9 cellular contexts compared by ENCODE assay signal in genomic region chr14:102900631-102901571, GRCh38. TPM values are rescaled to one million over a fixed set of nuclear protein-coding genes. Genes with fewer than 3 reads are reported as not detected.
DNase-seq lines count a peak whose midpoint lies in the region; ATAC-seq and TF ChIP-seq lines count a peak whose summit lies in the region.
"Had no signal": no experiment of that assay in that cellular context is flagged by ENCODE, and none has a peak within 500 bp of the region (broad histone marks: within the 10 kb centered on the region; RNA-seq: fewer than 3 reads in every experiment).

No MANE protein-coding gene starts in this region.

- ATAC-seq in GM18519 (IDR thresholded peaks at IDR 0.05; ENCODE audit: low FRiP score, unreplicated experiment) (peak; percentile 29), GM21515 (IDR thresholded peaks at IDR 0.05; ENCODE audit: unreplicated experiment) (peak; percentile 47), HG03469 (IDR thresholded peaks at IDR 0.05; ENCODE audit: unreplicated experiment) (peak; percentile 23), mucosa of descending colon (peak; percentile 47)

- H3K27ac ChIP-seq in effector memory CD4-positive, alpha-beta T cell (ENCODE audit: insufficient read depth, low read length, poor library complexity, severe bottlenecking) = no peak overlapping the region
- no peak overlapping the region for H3K27ac ChIP-seq in suprapubic skin

- DNase-seq in mucosa of descending colon (no peak), NCI-H226 (no peak), suprapubic skin (ENCODE audit: low spot score in 2 of 2) (no peak), HuH-7.5 (ENCODE audit: low spot score) (no peak)
- DNase-seq in effector memory CD4-positive, alpha-beta T cell = no peak

- H3K4me3 ChIP-seq in mucosa of descending colon (no peak overlapping the region), suprapubic skin (no peak overlapping the region)
- H3K4me3 ChIP-seq in effector memory CD4-positive, alpha-beta T cell (ENCODE audit: insufficient read depth, low read depth, low read length, poor library complexity, severe bottlenecking) = no peak overlapping the region

- no peak for TF ChIP-seq EP300 in suprapubic skin (IDR thresholded peaks at IDR 0.05)

- TF ChIP-seq CTCF in mucosa of descending colon (IDR thresholded peaks at IDR 0.05) (no peak), suprapubic skin (IDR thresholded peaks at IDR 0.05) (no peak)

- TF ChIP-seq POLR2A in suprapubic skin (IDR thresholded peaks at IDR 0.05) = no peak

- WGBS in suprapubic skin = 86% methylated on average over 39 of the region's 39 CpGs

- H3K9me3 ChIP-seq in mucosa of descending colon = no peaks in the 10 kb centered on the region
- no peaks in the 10 kb centered on the region for H3K9me3 ChIP-seq in effector memory CD4-positive, alpha-beta T cell (ENCODE audit: control insufficient read depth, low read length)
- no peaks in the 10 kb centered on the region for H3K9me3 ChIP-seq in suprapubic skin

- H3K4me1 ChIP-seq in mucosa of descending colon (ENCODE audit: low read depth) (no peaks in the 10 kb centered on the region), suprapubic skin (no peaks in the 10 kb centered on the region)
- H3K4me1 ChIP-seq in effector memory CD4-positive, alpha-beta T cell (ENCODE audit: control insufficient read depth, insufficient read depth, low read length, poor library complexity, severe bottlenecking) = no peaks in the 10 kb centered on the region

- no peaks in the 10 kb centered on the region for H3K27me3 ChIP-seq in effector memory CD4-positive, alpha-beta T cell (replicated peaks; ENCODE audit: control insufficient read depth, insufficient read depth, low read length, poor library complexity, severe bottlenecking)
- no peaks in the 10 kb centered on the region for H3K27me3 ChIP-seq in suprapubic skin

- intact Hi-C loops in mucosa of descending colon (cut with DNase I, micrococcal nuclease) = no loop called here

- H3K36me3 ChIP-seq in mucosa of descending colon (ENCODE audit: low read depth) (no peaks in the 10 kb centered on the region), suprapubic skin (peaks cover 43% of the 10 kb centered on the region)
- H3K36me3 ChIP-seq in effector memory CD4-positive, alpha-beta T cell (ENCODE audit: control insufficient read depth, insufficient read depth, low read length) = peaks cover 44% of the 10 kb centered on the region

RNA-seq across cellular contexts. Expression of gene AMN, which starts 21.6 kb away (rescaled TPM):
- total RNA-seq in mucosa of descending colon (100 to 1,000 TPM; 128 to 486 (median 198) TPM), suprapubic skin (10 to 100 TPM; 10.6 to 11.8 (median 11.1) TPM)
- total RNA-seq: HT1080 had no signal

Comparison
In these comparisons a context has a peak if more than half of its experiments do, and no peak if none do; other contexts are left out.
1. RNA of gene AMN, which starts 21.6 kb away (total RNA-seq): 128 to 486 TPM in mucosa of descending colon; 10.6 to 11.8 TPM in suprapubic skin; every median in the first group is over 10 times any median in the second.
2. Peak in every context shown above with its lines, with median percentiles within 50 percentile points of each other: ATAC-seq.